8 cellular contexts compared by ENCODE assay signal in genomic region chr1:183470147-183470960, GRCh38. TPM values are rescaled to one million over a fixed set of nuclear protein-coding genes. Genes with fewer than 3 reads are reported as not detected.
A peak's percentile ranks its signal among the peaks of the same experiment; 100 is the strongest.
DNase-seq lines count a peak whose midpoint lies in the region; ATAC-seq and TF ChIP-seq lines count a peak whose summit lies in the region.

No MANE protein-coding gene starts in this region.

- peak overlapping the region; percentile 87 for H3K4me2 ChIP-seq in skeletal muscle satellite cell (ENCODE audit: low read length)

- peaks cover 23% of the 10 kb centered on the region for H3K4me1 ChIP-seq in body of pancreas
- peaks cover 18% of the 10 kb centered on the region for H3K4me1 ChIP-seq in iPS-18a (ENCODE audit: control insufficient read depth, low read depth, low read length)
- H3K4me1 ChIP-seq in skeletal muscle satellite cell (ENCODE audit: control insufficient read depth, insufficient read depth, low read length) = peaks cover 15% of the 10 kb centered on the region

- H3K27me3 ChIP-seq in body of pancreas (no peaks in the 10 kb centered on the region), iPS-18a (ENCODE audit: control insufficient read depth, insufficient read depth, low read length) (no peaks in the 10 kb centered on the region), skeletal muscle satellite cell (ENCODE audit: control insufficient read depth, insufficient read depth, low read length) (peaks cover 2% of the 10 kb centered on the region)

- intact Hi-C loops in body of pancreas (cut with DNase I) = no loop called here

- DNase-seq in NCI-H2107 treated with DMSO at 0.1 percent for 48 hours (lab: John Stamatoyannopoulos, UW; ENCODE audit: unreplicated experiment) (peak; percentile 84), UCSD-AML1 (lab: John Stamatoyannopoulos, UW; ENCODE audit: unreplicated experiment) (peak; percentile 84), body of pancreas (peak; percentile 86 to 90 (median 88))

- peak overlapping the region; percentile 95 for H3K9ac ChIP-seq in iPS-18a (ENCODE audit: low read length)
- H3K9ac ChIP-seq in skeletal muscle satellite cell (ENCODE audit: low read depth, low read length) = peak overlapping the region; percentile 97

- peak in 6 of 7 experiments; percentile 40 to 64 (median 58) for TF ChIP-seq CTCF in body of pancreas (IDR thresholded peaks at IDR 0.05)

- TF ChIP-seq POLR2A in GM15510 (IDR thresholded peaks at IDR 0.05; ENCODE audit: borderline replicate concordance, extremely low read depth, insufficient read length) = peak; percentile 51
- TF ChIP-seq POLR2A in body of pancreas (IDR thresholded peaks at IDR 0.05) = peak in 2 of 3 donors; percentile 59 to 62

- ATAC-seq in HG03064 (IDR thresholded peaks at IDR 0.05; ENCODE audit: low read depth, unreplicated experiment) (peak; percentile 36), body of pancreas (peak; percentile 49), HG03039 (IDR thresholded peaks at IDR 0.05; ENCODE audit: unreplicated experiment) (no peak)

- H3K36me3 ChIP-seq in body of pancreas (replicated peaks in 1 of 2; ENCODE audit: insufficient read depth in 1 of 2, low read depth in 2 of 2) = no peaks in the 10 kb centered on the region
- no peaks in the 10 kb centered on the region for H3K36me3 ChIP-seq in iPS-18a (ENCODE audit: control insufficient read depth, low read depth, low read length)
- no peaks in the 10 kb centered on the region for H3K36me3 ChIP-seq in skeletal muscle satellite cell (ENCODE audit: insufficient read depth, low read length)

- H3K9me3 ChIP-seq in body of pancreas (no peaks in the 10 kb centered on the region), iPS-18a (ENCODE audit: control insufficient read depth, low read depth, low read length) (no peaks in the 10 kb centered on the region), skeletal muscle satellite cell (replicated peaks; ENCODE audit: low read length) (no peaks in the 10 kb centered on the region)

- H3K4me3 ChIP-seq in body of pancreas (peak overlapping the region; percentile 42 to 92), iPS-18a (ENCODE audit: low read length) (peak overlapping the region; percentile 93), skeletal muscle satellite cell (ENCODE audit: low read length) (peak overlapping the region; percentile 86)

- H3K27ac ChIP-seq in body of pancreas (peak overlapping the region; percentile 92 to 98 (median 96)), iPS-18a (ENCODE audit: low read length) (peak overlapping the region; percentile 1)

- 0% methylated on average over 26 of the region's 26 CpGs for WGBS in body of pancreas, 2 donors

RNA-seq across cellular contexts. Expression of gene SMG7, which starts 1.9 kb away (rescaled TPM):
- 10 to 100 TPM; 22.4 to 34.2 TPM for total RNA-seq in body of pancreas
- 24.3 and 27.5 TPM in 2 replicates for total RNA-seq in skeletal muscle satellite cell (2012; rRNA removed)

RNA-seq across cellular contexts. Expression of gene NMNAT2, which starts 52.2 kb away (rescaled TPM):
- total RNA-seq in body of pancreas = 1 to 10 TPM; 1.0 to 1.3 TPM
- 6.3 and 10.3 TPM in 2 replicates for total RNA-seq in skeletal muscle satellite cell (2012; rRNA removed)
